ENCODE assay signal across 1 cellular context in genomic region chr12:122976648-122976975, GRCh38.
TF ChIP-seq lines count a peak whose summit lies in the region.

No MANE protein-coding gene starts in this region.

TF ChIP-seq in neural cell, 6 proteins besides CTCF, POLR2A, EP300 and RAD21 (continued from another document):
- no peak for TF ChIP-seq REST (IDR thresholded peaks at IDR 0.05; ENCODE audit: borderline replicate concordance)
